In the genomic region with DNA sequence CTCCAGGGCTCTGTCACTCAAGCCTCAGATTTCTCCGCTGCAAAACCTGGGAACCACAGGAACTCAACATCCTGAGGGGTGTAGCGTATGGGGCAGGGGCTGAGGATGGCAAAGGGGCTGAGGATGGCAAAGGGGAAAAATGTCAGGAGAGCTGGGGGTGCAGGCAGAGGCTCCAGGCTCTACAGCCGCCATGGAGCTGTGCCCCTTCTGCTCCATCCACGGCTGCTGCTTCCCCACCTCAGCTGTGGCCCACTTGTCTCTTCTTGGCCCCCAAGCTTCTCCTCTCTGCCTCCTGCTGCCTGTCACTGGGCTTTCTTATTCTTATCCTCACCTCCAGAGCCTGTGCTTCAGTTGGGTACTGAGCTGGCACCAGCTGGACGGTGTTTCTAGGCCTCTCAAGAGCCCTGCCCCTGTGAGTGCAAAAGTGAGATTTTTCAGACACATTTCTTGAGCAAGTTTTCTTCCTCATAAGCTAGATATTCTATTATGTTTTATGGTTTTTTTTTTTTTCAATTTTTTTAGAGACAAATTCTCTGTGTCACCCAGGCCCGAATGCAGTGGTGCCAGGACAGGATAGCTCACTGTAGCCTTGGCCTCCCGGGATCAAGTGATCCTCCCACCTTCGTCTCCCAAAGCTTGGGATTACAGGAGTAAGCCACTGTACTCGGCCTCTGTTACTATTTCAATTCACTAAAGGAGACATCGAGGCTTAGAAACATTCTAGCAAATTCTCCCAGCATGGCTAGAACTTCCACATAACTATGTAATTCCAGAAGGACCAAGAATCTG, we compare ENCODE assay signal across 28 cellular contexts. TPM values are rescaled to one million over a fixed set of nuclear protein-coding genes. Genes with fewer than 3 reads are reported as not detected.
DNase-seq lines count a peak whose midpoint lies in the region; FAIRE-seq and TF ChIP-seq lines count a peak whose summit lies in the region.
"Had no signal": no experiment of that assay in that cellular context is flagged by ENCODE, and none has a peak within 500 bp of the region (broad histone marks: within the 10 kb centered on the region; RNA-seq: fewer than 3 reads in every experiment).

No MANE protein-coding gene starts in this region.

- no peaks in the 10 kb centered on the region for H3K9me3 ChIP-seq in kidney (ENCODE audit: control insufficient read depth in 1 of 2, low read length in 2 of 2)
- no peaks in the 10 kb centered on the region for H3K9me3 ChIP-seq in neuronal stem cell (replicated peaks in 1 of 2; ENCODE audit: control insufficient read depth in 2 of 2, insufficient read depth in 1 of 2, low read depth in 1 of 2, low read length in 2 of 2)
- no peaks in the 10 kb centered on the region for H3K9me3 ChIP-seq in prostate gland
- H3K9me3 ChIP-seq: BE2C had no signal

- H3K27ac Mint-ChIP-seq in activated CD4-positive, alpha-beta memory T cell treated with anti-CD3 and anti-CD28 coated beads, Interleukin-2, amount 10 ng/mL, durations not matched to agents 7 days and 5 days: no peak overlapping the region
- H3K27ac Mint-ChIP-seq in activated CD4-positive, alpha-beta memory T cell treated with anti-CD3 and anti-CD28 coated beads for 36 hours: no peak overlapping the region
- H3K27ac Mint-ChIP-seq: CD14-positive monocyte; CD8-positive, alpha-beta memory T cell had no signal

- no peak overlapping the region for H3K18ac ChIP-seq in neuronal stem cell (ENCODE audit: low read length)

- H4K91ac ChIP-seq in neuronal stem cell (ENCODE audit: low read depth, low read length, poor library complexity): no peak overlapping the region

- WGBS in neuronal stem cell (ENCODE audit: extremely low coverage in 2 of 2, insufficient read length in 2 of 2, insufficient replicate concordance in 1 of 2), 2 donors: no CpG with 5 or more reads among the region's 10 CpGs
- 88% methylated on average over 10 of the region's 10 CpGs for WGBS in prostate gland

- no peak for TF ChIP-seq CTCF in kidney (IDR thresholded peaks at IDR 0.05; ENCODE audit: borderline replicate concordance, extremely low read depth, insufficient read depth)
- no peak for TF ChIP-seq CTCF in prostate gland (IDR thresholded peaks at IDR 0.05)

- TF ChIP-seq POLR2A in prostate gland (IDR thresholded peaks at IDR 0.05): no peak

- no peaks in the 10 kb centered on the region for H3K36me3 Mint-ChIP-seq in activated CD4-positive, alpha-beta memory T cell treated with anti-CD3 and anti-CD28 coated beads, Interleukin-2, amount 10 ng/mL, durations not matched to agents 7 days and 5 days (ENCODE audit: low read depth)
- H3K36me3 Mint-ChIP-seq in activated CD4-positive, alpha-beta memory T cell treated with anti-CD3 and anti-CD28 coated beads for 36 hours: no peaks in the 10 kb centered on the region
- H3K36me3 Mint-ChIP-seq: CD8-positive, alpha-beta memory T cell had no signal

- peak overlapping the region; percentile 29 for H2BK5ac ChIP-seq in neuronal stem cell (ENCODE audit: low read length)

- no peaks in the 10 kb centered on the region for H3K9me3 Mint-ChIP-seq in activated CD4-positive, alpha-beta memory T cell treated with anti-CD3 and anti-CD28 coated beads, Interleukin-2, amount 10 ng/mL, durations not matched to agents 7 days and 5 days
- no peaks in the 10 kb centered on the region for H3K9me3 Mint-ChIP-seq in activated CD4-positive, alpha-beta memory T cell treated with anti-CD3 and anti-CD28 coated beads for 36 hours

- H3K14ac ChIP-seq in neuronal stem cell (ENCODE audit: low read length): no peak overlapping the region

- no peak overlapping the region for H2BK12ac ChIP-seq in neuronal stem cell (ENCODE audit: low read length)

- CTCF ChIA-PET in activated CD4-positive, alpha-beta memory T cell treated with anti-CD3 and anti-CD28 coated beads, Interleukin-2, amount 10 ng/mL, durations not matched to agents 7 days and 5 days (lab: Charles Lee): no interaction called here
- CTCF ChIA-PET in activated CD4-positive, alpha-beta memory T cell treated with anti-CD3 and anti-CD28 coated beads for 36 hours (lab: Charles Lee): no interaction called here

- POLR2A ChIA-PET in activated CD4-positive, alpha-beta memory T cell treated with anti-CD3 and anti-CD28 coated beads, Interleukin-2, amount 10 ng/mL, durations not matched to agents 7 days and 5 days (lab: Charles Lee): no interaction called here
- POLR2A ChIA-PET in activated CD4-positive, alpha-beta memory T cell treated with anti-CD3 and anti-CD28 coated beads for 36 hours (lab: Charles Lee): no interaction called here

- no peaks in the 10 kb centered on the region for H3K27me3 Mint-ChIP-seq in activated CD4-positive, alpha-beta memory T cell treated with anti-CD3 and anti-CD28 coated beads, Interleukin-2, amount 10 ng/mL, durations not matched to agents 7 days and 5 days
- H3K27me3 Mint-ChIP-seq in activated CD4-positive, alpha-beta memory T cell treated with anti-CD3 and anti-CD28 coated beads for 36 hours: no peaks in the 10 kb centered on the region

- no peak overlapping the region for H3K4ac ChIP-seq in neuronal stem cell (ENCODE audit: low read length)

- H2BK120ac ChIP-seq in neuronal stem cell (ENCODE audit: low read depth, low read length): no peak overlapping the region

- H3K9ac ChIP-seq in kidney (ENCODE audit: low read length in 2 of 2) (no peak overlapping the region), neuronal stem cell (ENCODE audit: low read depth, low read length, poor library complexity) (no peak overlapping the region)

- peaks cover 0 to 3% (median 0%) of the 10 kb centered on the region in 3 experiments for H3K27me3 ChIP-seq in neuronal stem cell (ENCODE audit: control insufficient read depth in 3 of 3, insufficient read depth in 3 of 3, low read depth in 1 of 3, low read length in 3 of 3)
- no peaks in the 10 kb centered on the region for H3K27me3 ChIP-seq in prostate gland (replicated peaks; ENCODE audit: insufficient read depth)
- H3K27me3 ChIP-seq: BE2C had no signal

- H4K8ac ChIP-seq in neuronal stem cell (ENCODE audit: low read depth, low read length): no peak overlapping the region

- H3K23ac ChIP-seq in neuronal stem cell (ENCODE audit: low read depth, low read length, poor library complexity): no peak overlapping the region

- no peak overlapping the region for H3K4me3 Mint-ChIP-seq in activated CD4-positive, alpha-beta memory T cell treated with anti-CD3 and anti-CD28 coated beads, Interleukin-2, amount 10 ng/mL, durations not matched to agents 7 days and 5 days
- H3K4me3 Mint-ChIP-seq in activated CD4-positive, alpha-beta memory T cell treated with anti-CD3 and anti-CD28 coated beads for 36 hours: no peak overlapping the region
- H3K4me3 Mint-ChIP-seq: CD14-positive monocyte; CD8-positive, alpha-beta memory T cell had no signal

- FAIRE-seq in kidney (lab: Jason Lieb, UNC): no peak
- FAIRE-seq: GM12891, H1 had no signal

- H3K4me2 ChIP-seq in neuronal stem cell (ENCODE audit: insufficient read depth, low read length, poor library complexity, severe bottlenecking): no peak overlapping the region

- no peak overlapping the region for H3K27ac ChIP-seq in kidney (ENCODE audit: low read depth in 2 of 2, low read length in 2 of 2)
- no peak overlapping the region for H3K27ac ChIP-seq in neuronal stem cell (replicated peaks; ENCODE audit: low read length)
- H3K27ac ChIP-seq in prostate gland: no peak overlapping the region

- H3K4me3 ChIP-seq in kidney (ENCODE audit: low read length in 2 of 2) (no peak overlapping the region), neuronal stem cell (ENCODE audit: low read length in 2 of 2) (no peak overlapping the region), prostate gland (no peak overlapping the region)

- no peak overlapping the region for H2BK15ac ChIP-seq in neuronal stem cell (ENCODE audit: low read length)

- peak overlapping the region; percentile 3 for H2AK5ac ChIP-seq in neuronal stem cell (ENCODE audit: low read depth, low read length)

- DNase-seq in activated CD4-positive, alpha-beta memory T cell treated with anti-CD3 and anti-CD28 coated beads, Interleukin-2, amount 10 ng/mL, durations not matched to agents 7 days and 5 days: peak; percentile 10
- no peak for DNase-seq in activated CD4-positive, alpha-beta memory T cell treated with anti-CD3 and anti-CD28 coated beads for 36 hours
- peak; percentile 23 for DNase-seq in kidney
- DNase-seq in neuronal stem cell (ENCODE audit: low spot score): no peak
- DNase-seq in ureter (ENCODE audit: low spot score): peak; percentile 20
- DNase-seq in activated gamma-delta T cell (lab: John Stamatoyannopoulos, UW): no peak
- no peak for DNase-seq in SHP77 (lab: John Stamatoyannopoulos, UW)
- DNase-seq in prostate gland (ENCODE audit: low spot score): no peak
- DNase-seq: 8988T; ACHN; BE2C; CD8-positive, alpha-beta memory T cell; DMS 273 treated with DMSO at 0.1 percent for 48 hours; DMS79; GF-D8; NCI-H1092; NCI-H1417 treated with DMSO at 0.1 percent for 48 hours; NCI-H1694 treated with DMSO at 0.1 percent for 48 hours; NCI-H2081; NCI-H2227 treated with DMSO at 0.1 percent for 48 hours; NCI-H748 treated with DMSO at 0.1 percent for 48 hours; Right ventricle myocardium superior; RPMI8226 had no signal

- H3K4me1 Mint-ChIP-seq in activated CD4-positive, alpha-beta memory T cell treated with anti-CD3 and anti-CD28 coated beads, Interleukin-2, amount 10 ng/mL, durations not matched to agents 7 days and 5 days: no peaks in the 10 kb centered on the region
- no peaks in the 10 kb centered on the region for H3K4me1 Mint-ChIP-seq in activated CD4-positive, alpha-beta memory T cell treated with anti-CD3 and anti-CD28 coated beads for 36 hours (ENCODE audit: low read depth)
- H3K4me1 Mint-ChIP-seq: CD8-positive, alpha-beta memory T cell had no signal

- no peak overlapping the region for H2AFZ ChIP-seq in neuronal stem cell (ENCODE audit: low read length)

- intact Hi-C loops in activated CD4-positive, alpha-beta memory T cell treated with anti-CD3 and anti-CD28 coated beads for 36 hours (cut with micrococcal nuclease): no loop called here
- intact Hi-C loops in kidney (cut with DNase I) (no loop called here), prostate gland (cut with DNase I) (no loop called here)

- H3K36me3 ChIP-seq in kidney (ENCODE audit: control insufficient read depth in 1 of 2, insufficient read depth in 2 of 2, low read length in 2 of 2) (no peaks in the 10 kb centered on the region), neuronal stem cell (replicated peaks in 1 of 2; ENCODE audit: control insufficient read depth in 2 of 2, insufficient read depth in 2 of 2, low read length in 2 of 2) (no peaks in the 10 kb centered on the region), prostate gland (no peaks in the 10 kb centered on the region)
- H3K36me3 ChIP-seq: BE2C had no signal

- no peaks in the 10 kb centered on the region for H3K79me1 ChIP-seq in neuronal stem cell (ENCODE audit: low read depth, low read length)

- no peaks in the 10 kb centered on the region for H3K4me1 ChIP-seq in kidney (ENCODE audit: control insufficient read depth in 1 of 2, insufficient read depth in 1 of 2, low read depth in 1 of 2, low read length in 2 of 2)
- H3K4me1 ChIP-seq in neuronal stem cell (ENCODE audit: control insufficient read depth in 2 of 2, insufficient read depth in 1 of 2, low read depth in 1 of 2, low read length in 2 of 2): no peaks in the 10 kb centered on the region
- H3K4me1 ChIP-seq in prostate gland (replicated peaks): no peaks in the 10 kb centered on the region
- H3K4me1 ChIP-seq: BE2C had no signal

RNA-seq across cellular contexts. Expression of a gene that starts 49.0 kb away (rescaled TPM):
- total RNA-seq in activated CD4-positive, alpha-beta memory T cell treated with anti-CD3 and anti-CD28 coated beads, Interleukin-2, amount 10 ng/mL, durations not matched to agents 7 days and 5 days: not detected
- not detected for total RNA-seq in activated CD4-positive, alpha-beta memory T cell treated with anti-CD3 and anti-CD28 coated beads for 36 hours
- total RNA-seq in kidney: 4.6 TPM
- 0.65 TPM for polyA plus RNA-seq in kidney (ENCODE audit: insufficient read depth, low read depth, low replicate concordance)
- polyA plus RNA-seq in neuronal stem cell (2013, experiment 1 of 2): not detected
- not detected for polyA plus RNA-seq in neuronal stem cell (2013, experiment 2 of 2)
- 4.8 TPM for total RNA-seq in ureter
- total RNA-seq in prostate gland: under 1 TPM in 1 of 2 donors, not detected in 1; 0.57 TPM
- total RNA-seq: CD8-positive, alpha-beta memory T cell; H1; NCI-H460; SK-MEL-5 had no signal
- polyA plus RNA-seq: CD8-positive, alpha-beta memory T cell; H1 had no signal

Comparison
In these comparisons a context has a peak if more than half of its experiments do, and no peak if none do; other contexts are left out.
1. DNase-seq: peak in activated CD4-positive, alpha-beta memory T cell treated with anti-CD3 and anti-CD28 coated beads, Interleukin-2, amount 10 ng/mL, durations not matched to agents 7 days and 5 days (single experiment), kidney (single experiment) and ureter (single experiment); none in activated CD4-positive, alpha-beta memory T cell treated with anti-CD3 and anti-CD28 coated beads for 36 hours (single experiment), neuronal stem cell (single experiment), activated gamma-delta T cell (single experiment), SHP77 (0 of 2) and prostate gland (single experiment).